8 cellular contexts compared by ENCODE assay signal in genomic region chr10:96512524-96512991, GRCh38. TPM values are rescaled to one million over a fixed set of nuclear protein-coding genes. Genes with fewer than 3 reads are reported as not detected.
DNase-seq lines count a peak whose midpoint lies in the region; ATAC-seq and TF ChIP-seq lines count a peak whose summit lies in the region.

No MANE protein-coding gene starts in this region.

- H2AFZ ChIP-seq in ACC112 (ENCODE audit: low read length, unreplicated experiment) (no peak overlapping the region), GM23248 (peak overlapping the region; percentile 71)

- H3K9me3 ChIP-seq in GM23248 (ENCODE audit: low read depth): no peaks in the 10 kb centered on the region
- no peaks in the 10 kb centered on the region for H3K9me3 ChIP-seq in psoas muscle

- WGBS in GM23248 (ENCODE audit: low coverage in 1 of 2, low lambda C conversion rate in 2 of 2, missing lambda C conversion rate in 2 of 2), 2 experiments: 14 to 18% methylated on average over 24 to 34 of the region's 39 CpGs
- 2 to 5% (median 4%) methylated on average over 35 to 39 of the region's 39 CpGs for WGBS in psoas muscle, 3 donors

- peaks cover 34% of the 10 kb centered on the region for H3F3A ChIP-seq in GM23248 (ENCODE audit: insufficient read depth)

- peaks cover 55% of the 10 kb centered on the region for H3K27me3 Mint-ChIP-seq in activated T-cell treated with anti-CD3 and anti-CD28 coated beads, Interleukin-2, amount 50 U/mL, for 72 hours (ENCODE audit: low read depth)

- TF ChIP-seq CTCF in psoas muscle (IDR thresholded peaks at IDR 0.05): no peak

- ATAC-seq in activated T-cell treated with anti-CD3 and anti-CD28 coated beads, Interleukin-2, amount 50 U/mL, for 72 hours (replicated peaks in 1 of 2): no peak
- peak; percentile 29 for ATAC-seq in Right ventricle myocardium superior (ENCODE audit: poor library complexity)
- peak; percentile 10 to 33 (median 20) for ATAC-seq in psoas muscle
- ATAC-seq in GM19397 (IDR thresholded peaks at IDR 0.05; ENCODE audit: unreplicated experiment): no peak
- ATAC-seq in GM21381 (IDR thresholded peaks at IDR 0.05; ENCODE audit: unreplicated experiment): no peak

- H3K9me2 ChIP-seq in GM23248 (ENCODE audit: insufficient read depth): no peaks in the 10 kb centered on the region

- intact Hi-C loops in Right ventricle myocardium superior (cut with DNase I) (loop anchor here (5.0 kb wide), 2 partner anchors 115 to 135 kb away; no protein-coding TSS in a partner anchor), psoas muscle (cut with DNase I) (loop anchor here (5.0 kb wide), 3 partner anchors 115 to 135 kb away; no protein-coding TSS in a partner anchor)

- H3K36me3 Mint-ChIP-seq in activated T-cell treated with anti-CD3 and anti-CD28 coated beads, Interleukin-2, amount 50 U/mL, for 72 hours (ENCODE audit: insufficient read depth in 2 of 2): no peaks in the 10 kb centered on the region

- H3K4me3 ChIP-seq in ACC112 (ENCODE audit: low read depth, low read length): peak overlapping the region; percentile 73
- peak overlapping the region; percentile 68 for H3K4me3 ChIP-seq in GM23248
- peak overlapping the region; percentile 76 for H3K4me3 ChIP-seq in psoas muscle

- H3K27me3 ChIP-seq in ACC112 (ENCODE audit: insufficient read depth, low read length) (peaks cover 20% of the 10 kb centered on the region), GM23248 (replicated peaks; ENCODE audit: insufficient read depth) (no peaks in the 10 kb centered on the region), psoas muscle (ENCODE audit: insufficient read depth in 3 of 3, low read length in 2 of 3) (no peaks in the 10 kb centered on the region)

- H3K27ac ChIP-seq in ACC112 (ENCODE audit: low read depth, low read length) (no peak overlapping the region), GM23248 (no peak overlapping the region), psoas muscle (no peak overlapping the region)

- peaks cover 19% of the 10 kb centered on the region for H3K4me1 Mint-ChIP-seq in activated T-cell treated with anti-CD3 and anti-CD28 coated beads, Interleukin-2, amount 50 U/mL, for 72 hours (ENCODE audit: low read depth)

- no peaks in the 10 kb centered on the region for H3K9me3 Mint-ChIP-seq in activated T-cell treated with anti-CD3 and anti-CD28 coated beads, Interleukin-2, amount 50 U/mL, for 72 hours

- H3K79me2 ChIP-seq in ACC112 (ENCODE audit: control insufficient read depth, insufficient read depth, low read length, unreplicated experiment): no peaks in the 10 kb centered on the region
- no peaks in the 10 kb centered on the region for H3K79me2 ChIP-seq in GM23248 (ENCODE audit: insufficient read depth)

- no peaks in the 10 kb centered on the region for H4K20me1 ChIP-seq in GM23248 (ENCODE audit: insufficient read depth)

- H3K36me3 ChIP-seq in ACC112 (ENCODE audit: insufficient read depth, low read length) (no peaks in the 10 kb centered on the region), GM23248 (ENCODE audit: low read depth) (0 out of 2 replicates have a peak, but pooled peaks cover 3% of the 10 kb centered on the region), psoas muscle (ENCODE audit: insufficient read depth in 1 of 2, low read depth in 1 of 2) (no peaks in the 10 kb centered on the region)

- peak overlapping the region; percentile 90 for H3K4me2 ChIP-seq in GM23248 (ENCODE audit: unreplicated experiment)

- no peak overlapping the region for H3K27ac Mint-ChIP-seq in activated T-cell treated with anti-CD3 and anti-CD28 coated beads, Interleukin-2, amount 50 U/mL, for 72 hours

- in situ Hi-C loops in GM23248 (cut with MboI): loop anchor here (10.0 kb wide), 1 partner anchor 118 kb away; no protein-coding TSS in a partner anchor

- H3K9ac ChIP-seq in GM23248: no peak overlapping the region

- H3K4me1 ChIP-seq in ACC112 (ENCODE audit: control insufficient read depth, insufficient read depth, low read length, unreplicated experiment) (peaks cover 2% of the 10 kb centered on the region), GM23248 (ENCODE audit: insufficient read depth) (peaks cover 16% of the 10 kb centered on the region), psoas muscle (peaks cover 19% of the 10 kb centered on the region)

- H3K4me3 Mint-ChIP-seq in activated T-cell treated with anti-CD3 and anti-CD28 coated beads, Interleukin-2, amount 50 U/mL, for 72 hours: peak overlapping the region; percentile 76 to 84

- DNase-seq in GM23248: peak; percentile 56
- peak in 1 of 2 donors; percentile 13 for DNase-seq in activated T-cell treated with anti-CD3 and anti-CD28 coated beads, Interleukin-2, amount 50 U/mL, for 72 hours
- peak; percentile 64 for DNase-seq in Right ventricle myocardium superior
- peak; percentile 31 to 63 for DNase-seq in psoas muscle
- no peak for DNase-seq in NK-92 (lab: John Stamatoyannopoulos, UW; ENCODE audit: unreplicated experiment)

RNA-seq across cellular contexts. Expression of gene TLL2, which starts 1.2 kb away (rescaled TPM):
- 0.43 TPM in 1 of 2 replicates, not detected in the other for total RNA-seq in GM23248 (2014; rRNA removed; shearing (Covaris generic))
- polyA plus RNA-seq in GM23248 (2016; fragmentation: Nextera tagmentation; extraction: Ambion mirVana) (0.56 and 0.71 TPM in 2 replicates), psoas muscle (under 1 TPM; 0.22 to 0.64 (median 0.30) TPM)
- under 1 TPM in 1 of 2 donors, not detected in 1; 0.09 TPM for total RNA-seq in activated T-cell treated with anti-CD3 and anti-CD28 coated beads, Interleukin-2, amount 50 U/mL, for 72 hours
- total RNA-seq in Right ventricle myocardium superior (8.7 TPM), psoas muscle (under 1 TPM; 0.30 to 0.41 (median 0.33) TPM)

Comparison
In these comparisons a context has a peak if more than half of its experiments do, and no peak if none do; other contexts are left out.
1. ATAC-seq: peak in Right ventricle myocardium superior (single experiment) and psoas muscle (4 of 4); none in activated T-cell treated with anti-CD3 and anti-CD28 coated beads, Interleukin-2, amount 50 U/mL, for 72 hours (0 of 2), GM19397 (single experiment) and GM21381 (single experiment).
2. Peak in every context shown above with its lines, with median percentiles within 50 percentile points of each other: H3K4me3 ChIP-seq.